ENCODE assay signal across 8 cellular contexts in the genomic region with DNA sequence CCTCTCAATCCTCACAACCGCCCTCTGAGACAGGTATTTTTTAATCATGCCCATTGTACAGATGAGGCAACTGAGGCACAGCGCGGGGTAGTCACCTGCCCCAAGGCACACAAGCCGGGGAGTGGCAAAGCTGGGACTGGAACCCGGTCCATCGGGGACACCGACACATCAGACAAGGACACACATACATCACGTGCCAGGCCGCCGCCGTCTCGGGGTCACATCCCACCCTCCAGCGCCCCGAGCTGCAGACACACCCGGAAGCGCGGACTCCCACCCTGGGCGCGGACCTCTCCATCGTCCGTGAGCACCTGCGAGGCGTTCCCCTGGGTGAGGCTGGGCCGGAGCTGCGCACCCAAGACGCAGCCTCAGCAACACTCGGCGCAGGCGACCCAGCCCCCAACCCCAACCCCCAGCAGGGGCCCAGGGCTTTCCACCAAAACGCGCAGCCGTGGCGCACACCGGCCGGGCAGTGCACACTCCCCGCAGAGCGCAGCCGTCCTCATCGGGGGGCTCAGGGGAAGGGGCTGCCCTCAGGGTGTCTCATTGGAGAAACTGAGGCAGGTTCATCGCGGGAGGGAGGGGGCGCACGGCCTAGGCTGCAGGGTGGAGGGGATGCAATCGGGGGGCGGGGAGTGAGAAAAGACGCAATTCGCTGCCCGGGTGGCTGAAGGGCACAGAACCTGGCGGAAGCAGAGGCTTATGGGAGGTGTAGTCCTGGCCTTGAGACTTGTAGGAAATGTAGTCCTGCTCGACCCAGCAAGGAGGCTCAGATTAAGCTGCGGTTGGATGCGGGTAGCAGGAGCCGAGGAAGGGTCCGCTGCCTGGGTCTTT.
DNase-seq lines count a peak whose midpoint lies in the region; ATAC-seq, FAIRE-seq and TF ChIP-seq lines count a peak whose summit lies in the region.

No MANE protein-coding gene starts in this region.

- ATAC-seq in GM19351 (IDR thresholded peaks at IDR 0.05; ENCODE audit: unreplicated experiment), result no peak

- peak; percentile 26 for FAIRE-seq in GM19239 (lab: Jason Lieb, UNC)

- no peaks in the 10 kb centered on the region for H3K27me3 Mint-ChIP-seq in T-helper 2 cell treated with Interferon-gamma antibody and Interleukin-4, amounts not matched to agents 5 μg/mL and 100 μg/mL, for 36 hours (ENCODE audit: low read depth)

- H3K9me3 Mint-ChIP-seq in T-helper 2 cell treated with Interferon-gamma antibody and Interleukin-4, amounts not matched to agents 5 μg/mL and 100 μg/mL, for 36 hours, result no peaks in the 10 kb centered on the region

- H3K27ac Mint-ChIP-seq in T-helper 2 cell treated with Interferon-gamma antibody and Interleukin-4, amounts not matched to agents 5 μg/mL and 100 μg/mL, for 36 hours, result peak overlapping the region; percentile 64

- peak; percentile 75 for DNase-seq in AG08395 (ENCODE audit: low spot score)
- peak; percentile 88 for DNase-seq in GM19239 (ENCODE audit: insufficient read length, low spot score)
- peak; percentile 80 for DNase-seq in NCI-H1694 (lab: John Stamatoyannopoulos, UW)
- peak; percentile 74 for DNase-seq in T-helper 2 cell treated with Interferon-gamma antibody and Interleukin-4, amounts not matched to agents 5 μg/mL and 100 μg/mL, for 36 hours (ENCODE audit: low spot score)
- peak; percentile 48 for DNase-seq in astrocyte of the spinal cord (ENCODE audit: low read depth, low spot score)
- no peak for DNase-seq in skeletal muscle cell (ENCODE audit: low read depth)

- peaks cover 7% of the 10 kb centered on the region for H3K4me1 Mint-ChIP-seq in T-helper 2 cell treated with Interferon-gamma antibody and Interleukin-4, amounts not matched to agents 5 μg/mL and 100 μg/mL, for 36 hours (ENCODE audit: low read depth)

- no peak overlapping the region for H3K4me3 Mint-ChIP-seq in T-helper 2 cell treated with Interferon-gamma antibody and Interleukin-4, amounts not matched to agents 5 μg/mL and 100 μg/mL, for 36 hours

- no peaks in the 10 kb centered on the region for H3K36me3 Mint-ChIP-seq in T-helper 2 cell treated with Interferon-gamma antibody and Interleukin-4, amounts not matched to agents 5 μg/mL and 100 μg/mL, for 36 hours (ENCODE audit: low read depth)

- no peak overlapping the region for H3K9ac ChIP-seq in iPS-15b (ENCODE audit: low read depth, low read length)

- H3K4me3 ChIP-seq in astrocyte of the spinal cord (ENCODE audit: low read depth, low read length) (peak overlapping the region; percentile 55), iPS-15b (ENCODE audit: low read depth, low read length) (peak overlapping the region; percentile 63), skeletal muscle cell (ENCODE audit: low read depth, low read length) (peak overlapping the region; percentile 60)

- H3K4me1 ChIP-seq in iPS-15b (ENCODE audit: control insufficient read depth, insufficient read depth, low read length), result peaks cover 8% of the 10 kb centered on the region

- H3K36me3 ChIP-seq in iPS-15b (ENCODE audit: control insufficient read depth, insufficient read depth, low read length), result no peaks in the 10 kb centered on the region

- in situ Hi-C loops in astrocyte of the spinal cord (cut with HindIII; ENCODE audit: low sequenced_read_pairs), result no loop called here

- TF ChIP-seq CTCF in astrocyte of the spinal cord (IDR thresholded peaks at IDR 0.05; ENCODE audit: low read depth, low read length), result no peak

- no peaks in the 10 kb centered on the region for H3K9me3 ChIP-seq in iPS-15b (ENCODE audit: control insufficient read depth, insufficient read depth, low read length)

- H3K27me3 ChIP-seq in iPS-15b (ENCODE audit: control insufficient read depth, insufficient read depth, low read length), result peaks cover 14% of the 10 kb centered on the region
